1 cellular context compared by ENCODE assay signal in genomic region chr16:3285131-3285530, GRCh38.
TF ChIP-seq lines count a peak whose summit lies in the region.

No MANE protein-coding gene starts in this region.

TF ChIP-seq in IMR-90, 13 proteins besides CTCF, POLR2A, EP300 and RAD21:
- TF ChIP-seq USF2 (IDR thresholded peaks at IDR 0.05; ENCODE audit: low read depth, low read length) (no peak), RFX5 (IDR thresholded peaks at IDR 0.05; ENCODE audit: low read depth, low read length) (no peak), MXI1 (IDR thresholded peaks at IDR 0.05; ENCODE audit: borderline replicate concordance, low read depth, low read length) (no peak), MAZ (IDR thresholded peaks at IDR 0.05; ENCODE audit: borderline replicate concordance, low read depth, low read length) (no peak), CHD1 (IDR thresholded peaks at IDR 0.05; ENCODE audit: low read depth, low read length) (no peak), FOS (IDR thresholded peaks at IDR 0.05; ENCODE audit: low read depth, low read length) (no peak), ELK1 (IDR thresholded peaks at IDR 0.05; ENCODE audit: borderline replicate concordance, low read depth, low read length) (no peak), SMC3 (IDR thresholded peaks at IDR 0.05; ENCODE audit: low read depth, low read length) (no peak), NFE2L2 (IDR thresholded peaks at IDR 0.05; ENCODE audit: low read depth, low read length) (no peak), CEBPB (IDR thresholded peaks at IDR 0.05; ENCODE audit: low read depth, low read length) (no peak), RCOR1 (IDR thresholded peaks at IDR 0.05; ENCODE audit: insufficient replicate concordance, low read length) (no peak), MAFK (IDR thresholded peaks at IDR 0.05; ENCODE audit: low read depth, low read length) (no peak), BHLHE40 (IDR thresholded peaks at IDR 0.05; ENCODE audit: low read depth, low read length) (no peak)
